8 cellular contexts compared by ENCODE assay signal in the genomic region with DNA sequence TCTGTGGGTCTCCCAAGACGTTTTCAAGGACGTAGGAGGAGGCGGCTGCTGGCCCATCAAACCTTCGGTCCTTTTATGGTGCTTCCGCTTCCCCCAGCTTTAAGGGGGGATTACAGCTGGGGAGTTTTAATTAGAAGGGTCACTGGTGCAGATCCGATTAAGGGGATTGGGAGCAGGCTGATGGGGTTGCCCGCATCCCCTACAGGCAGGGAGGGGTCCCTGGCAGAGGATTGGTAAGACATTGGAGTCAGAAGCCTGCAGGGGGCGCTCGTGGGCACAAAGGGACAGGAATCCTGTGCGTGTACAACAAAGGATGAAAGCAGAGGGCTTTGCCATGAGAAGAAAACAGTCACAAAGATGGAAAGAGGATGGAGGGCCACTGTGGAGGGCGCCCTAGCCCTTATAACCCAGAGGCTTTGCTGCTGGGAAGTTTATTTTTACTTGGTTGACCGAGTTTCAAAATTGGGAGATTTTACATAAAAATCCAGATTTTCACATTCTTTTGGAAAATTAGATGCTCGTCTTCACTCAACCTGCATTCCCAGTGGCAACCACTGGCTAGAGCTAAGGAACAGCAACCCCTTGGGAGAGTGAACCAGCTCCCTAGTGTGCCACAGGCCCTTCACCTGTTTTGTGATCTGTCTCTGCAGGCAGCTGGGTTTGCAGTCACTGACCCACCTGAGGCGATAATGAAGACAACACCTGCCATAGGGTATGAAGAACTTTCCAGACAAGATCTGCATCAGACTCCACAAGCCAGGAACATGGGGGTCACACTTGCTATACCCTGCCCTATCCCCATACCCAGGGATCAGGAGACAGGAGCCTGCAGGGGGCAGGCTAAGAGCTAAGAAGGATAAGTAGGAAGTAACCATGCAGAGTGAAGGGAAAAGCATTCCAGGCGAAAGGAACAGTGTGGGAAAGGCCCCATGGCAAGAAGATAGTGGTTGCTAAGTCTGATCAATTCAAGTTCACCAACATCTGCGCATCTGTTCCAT.
DNase-seq lines count a peak whose midpoint lies in the region; ATAC-seq and TF ChIP-seq lines count a peak whose summit lies in the region.

No MANE protein-coding gene starts in this region.

- no peak overlapping the region for H2AFZ ChIP-seq in mammary epithelial cell (ENCODE audit: low read depth, low read length)

- H3K27me3 ChIP-seq in mammary epithelial cell (ENCODE audit: insufficient read depth, low read length) (no peaks in the 10 kb centered on the region), kidney epithelial cell (ENCODE audit: control insufficient read depth, insufficient read depth, low read length) (peaks cover 6% of the 10 kb centered on the region)

- WGBS in mammary epithelial cell (ENCODE audit: low coverage, missing lambda C conversion rate) = 64% methylated on average over 16 of the region's 16 CpGs

- TF ChIP-seq CTCF in GM12875 (IDR thresholded peaks at IDR 0.05; ENCODE audit: borderline replicate concordance, insufficient read depth, low read depth, low read length) = peak; percentile 78
- peak; percentile 68 for TF ChIP-seq CTCF in VCaP (conservative IDR thresholded peaks at IDR 0.05)
- TF ChIP-seq CTCF in mammary epithelial cell (conservative IDR thresholded peaks at IDR 0.05 in 1 of 2, IDR thresholded peaks at IDR 0.05 in 1 of 2; ENCODE audit: extremely low read depth in 1 of 2, insufficient read depth in 1 of 2, low read depth in 1 of 2, low read length in 2 of 2) = peak; percentile 64 to 77
- peak; percentile 72 for TF ChIP-seq CTCF in kidney epithelial cell (IDR thresholded peaks at IDR 0.05; ENCODE audit: insufficient read depth, low read length, poor library complexity, severe bottlenecking)

- no peaks in the 10 kb centered on the region for H4K20me1 ChIP-seq in mammary epithelial cell (ENCODE audit: insufficient read depth, low read length)

- peak; percentile 80 to 88 for DNase-seq in NCI-H1930 (lab: John Stamatoyannopoulos, UW)
- DNase-seq in mammary epithelial cell = no peak
- no peak for DNase-seq in kidney epithelial cell (ENCODE audit: low read depth)
- peak; percentile 70 for DNase-seq in stimulated activated CD4-positive, alpha-beta T cell treated with anti-CD3 and anti-CD28 coated beads, Interleukin-4, amount 100 ng/mL, for 24 hours

- H3K27ac ChIP-seq in VCaP (no peak overlapping the region), mammary epithelial cell (ENCODE audit: insufficient read depth, low read depth, low read length) (no peak overlapping the region)

- no TSS peak for BruUV-seq in mammary epithelial cell (replicated peaks; lab: Mats Ljungman, UMichigan)

- in situ Hi-C loops in mammary epithelial cell (cut with MboI; ENCODE audit: low sequenced_read_pairs in 2 of 2) = no loop called here

- CTCF ChIA-PET in mammary epithelial cell (lab: Charles Lee; ENCODE audit: low non-redundant PET) = interaction anchor here (0.6 to 1.7 kb wide), 2 partner anchors 99 to 157 kb away, joined by 3 to 6 read pairs; no protein-coding TSS in a partner anchor

- intact Hi-C loops in mammary epithelial cell (cut with micrococcal nuclease) = loop anchor here (1.0 to 2.0 kb wide), 2 partner anchors 40 to 100 kb away; no protein-coding TSS in a partner anchor

- H3K4me2 ChIP-seq in mammary epithelial cell (ENCODE audit: insufficient read depth, low read depth, low read length) = no peak overlapping the region

- H3K4me3 ChIP-seq in GM12875 (ENCODE audit: low read depth, low read length) = no peak overlapping the region
- H3K4me3 ChIP-seq in mammary epithelial cell (replicated peaks in 1 of 3; ENCODE audit: insufficient read depth in 1 of 3, low read depth in 2 of 3, low read length in 3 of 3) = no peak overlapping the region
- H3K4me3 ChIP-seq in kidney epithelial cell (ENCODE audit: low read depth, low read length) = no peak overlapping the region

- dilution Hi-C loops in mammary epithelial cell (cut with HindIII; ENCODE audit: low sequenced_read_pairs) = loop anchor here (5.0 kb wide), 2 partner anchors 38 to 93 kb away; no protein-coding TSS in a partner anchor

- ATAC-seq in GM19455 (IDR thresholded peaks at IDR 0.05; ENCODE audit: unreplicated experiment) (no peak), GM19463 (IDR thresholded peaks at IDR 0.05; ENCODE audit: unreplicated experiment) (no peak)

- H3K4me1 ChIP-seq in mammary epithelial cell (ENCODE audit: insufficient read depth, low read length) = peaks cover 17% of the 10 kb centered on the region

- H3K36me3 ChIP-seq in mammary epithelial cell (ENCODE audit: insufficient read depth, low read length) (no peaks in the 10 kb centered on the region), kidney epithelial cell (ENCODE audit: control insufficient read depth, insufficient read depth, low read length) (no peaks in the 10 kb centered on the region)

- H3K9me3 ChIP-seq in mammary epithelial cell (replicated peaks; ENCODE audit: insufficient read depth, low read length) = no peaks in the 10 kb centered on the region

- H3K9ac ChIP-seq in mammary epithelial cell (ENCODE audit: insufficient read depth, low read length) = no peak overlapping the region

- H3K79me2 ChIP-seq in mammary epithelial cell (ENCODE audit: insufficient read depth, low read length) = no peaks in the 10 kb centered on the region

Comparison
In these comparisons a context has a peak if more than half of its experiments do, and no peak if none do; other contexts are left out.
1. DNase-seq: peak in NCI-H1930 (2 of 2) and stimulated activated CD4-positive, alpha-beta T cell treated with anti-CD3 and anti-CD28 coated beads, Interleukin-4, amount 100 ng/mL, for 24 hours (single experiment); none in mammary epithelial cell (single experiment) and kidney epithelial cell (single experiment).
2. Peak in every context shown above with its lines, with median percentiles within 50 percentile points of each other: CTCF ChIP-seq.